ENCODE assay signal across 8 cellular contexts in genomic region chr2:54284801-54285200, GRCh38.
"Had no signal": no experiment of that assay in that cellular context is flagged by ENCODE, and none has a peak within 500 bp of the region (broad histone marks: within the 10 kb centered on the region; RNA-seq: fewer than 3 reads in every experiment).

No MANE protein-coding gene starts in this region.

- H3K9me3 ChIP-seq: HAP-1 had no signal

- H3K27ac ChIP-seq: GM23248 had no signal

- H3K4me3 ChIP-seq: GM23248, HAP-1, K562 had no signal

- H3K36me3 ChIP-seq: HAP-1 had no signal

- DNase-seq: GM23248, GOT3, H7, IMR-90, KG1 had no signal

- ATAC-seq: HCT116, K562 had no signal
